In genomic region chr3:57986261-57986660, GRCh38 we compare ENCODE assay signal across 29 cellular contexts.
"Had no signal": no experiment of that assay in that cellular context is flagged by ENCODE, and none has a peak within 500 bp of the region (broad histone marks: within the 10 kb centered on the region; RNA-seq: fewer than 3 reads in every experiment).

No MANE protein-coding gene starts in this region.

- H3K36me3 Mint-ChIP-seq: activated naive CD8-positive, alpha-beta T cell treated with anti-CD3 and anti-CD28 coated beads, Interleukin-2, amount 10 ng/mL, durations not matched to agents 7 days and 5 days had no signal

- H3K27me3 ChIP-seq: adrenal gland, colonic mucosa, MG63, Peyer's patch had no signal

- DNase-seq: activated CD4-positive, alpha-beta T cell treated with anti-CD3 and anti-CD28 coated beads for 36 hours; activated CD4-positive, alpha-beta T cell treated with anti-CD3 and anti-CD28 coated beads, Interleukin-2, amount 50 U/mL, for 4 hours; activated CD4-positive, CD25-positive, alpha-beta regulatory T cell; activated CD8-positive, alpha-beta memory T cell treated with anti-CD3 and anti-CD28 coated beads, Interleukin-2, amount 50 U/mL, for 48 hours; activated CD8-positive, alpha-beta T cell treated with anti-CD3 and anti-CD28 coated beads, Interleukin-2, amount 10 ng/mL, durations not matched to agents 7 days and 5 days; activated naive CD4-positive, alpha-beta T cell treated with anti-CD3 and anti-CD28 coated beads, Interleukin-2, amount 50 U/mL, for 16 hours; activated naive CD8-positive, alpha-beta T cell treated with anti-CD3 and anti-CD28 coated beads, Interleukin-2, amount 10 ng/mL, durations not matched to agents 7 days and 5 days; activated T-cell treated with anti-CD3 and anti-CD28 coated beads, Interleukin-2, amount 50 U/mL, for 1 hour; adrenal gland; anterior cingulate cortex; cerebellar nuclear complex; colonic mucosa; MG63; NCI-H1092 treated with DMSO at 0.1 percent for 48 hours; NCI-H1417 treated with DMSO at 0.1 percent for 48 hours; NCI-H1694; NCI-H2029; NCI-H2107; NCI-H2171 treated with DMSO at 0.1 percent for 48 hours; NCI-H226; NCI-H526 treated with DMSO at 0.1 percent for 48 hours; NCI-H82; NK-92 treated with Interleukin-12 subunit alpha and Interleukin-12 subunit beta, amount 100 ng/mL, for 24 hours; OCI-M1; Peyer's patch; SHP77 treated with DMSO at 0.1 percent for 48 hours; T-helper 2 cell; T1000 had no signal

- H3K27me3 Mint-ChIP-seq: activated CD4-positive, alpha-beta T cell treated with anti-CD3 and anti-CD28 coated beads for 36 hours; activated naive CD8-positive, alpha-beta T cell treated with anti-CD3 and anti-CD28 coated beads, Interleukin-2, amount 10 ng/mL, durations not matched to agents 7 days and 5 days had no signal

- H3K4me3 ChIP-seq: adrenal gland, colonic mucosa, MG63, Peyer's patch had no signal

- H3K36me3 ChIP-seq: adrenal gland, colonic mucosa, MG63, Peyer's patch had no signal

- FAIRE-seq: TTC549 had no signal

- H3K27ac ChIP-seq: adrenal gland, colonic mucosa had no signal

- H3K9me3 Mint-ChIP-seq: activated naive CD8-positive, alpha-beta T cell treated with anti-CD3 and anti-CD28 coated beads, Interleukin-2, amount 10 ng/mL, durations not matched to agents 7 days and 5 days had no signal

- H3K4me3 Mint-ChIP-seq: activated CD4-positive, alpha-beta T cell treated with anti-CD3 and anti-CD28 coated beads for 36 hours; activated CD8-positive, alpha-beta T cell treated with anti-CD3 and anti-CD28 coated beads, Interleukin-2, amount 10 ng/mL, durations not matched to agents 7 days and 5 days; activated naive CD8-positive, alpha-beta T cell treated with anti-CD3 and anti-CD28 coated beads, Interleukin-2, amount 10 ng/mL, durations not matched to agents 7 days and 5 days had no signal

- H3K9me3 ChIP-seq: adrenal gland, colonic mucosa, MG63, Peyer's patch had no signal

- ATAC-seq: activated CD4-positive, alpha-beta T cell treated with anti-CD3 and anti-CD28 coated beads for 36 hours; activated CD8-positive, alpha-beta T cell treated with anti-CD3 and anti-CD28 coated beads, Interleukin-2, amount 10 ng/mL, durations not matched to agents 7 days and 5 days had no signal

- H3K27ac Mint-ChIP-seq: activated CD4-positive, alpha-beta T cell treated with anti-CD3 and anti-CD28 coated beads for 36 hours; activated CD8-positive, alpha-beta T cell treated with anti-CD3 and anti-CD28 coated beads, Interleukin-2, amount 10 ng/mL, durations not matched to agents 7 days and 5 days; activated naive CD8-positive, alpha-beta T cell treated with anti-CD3 and anti-CD28 coated beads, Interleukin-2, amount 10 ng/mL, durations not matched to agents 7 days and 5 days had no signal
